In genomic region chr2:46849741-46850474, GRCh38 we compare ENCODE assay signal across 1 cellular context.
TF ChIP-seq lines count a peak whose summit lies in the region.

No MANE protein-coding gene starts in this region.

TF ChIP-seq in HepG2, 621 proteins besides CTCF, POLR2A, EP300 and RAD21 (continued from another document and continues in another):
- TF ChIP-seq IRF9 (CRISPR knock-in tag; IDR thresholded peaks at IDR 0.05; ENCODE audit: borderline replicate concordance): no peak
- 0 out of 2 replicates have a peak, but pooled peaks have one; percentile 18 for TF ChIP-seq ARID5B (CRISPR knock-in tag; IDR thresholded peaks at IDR 0.05)
- 0 out of 2 replicates have a peak, but pooled peaks have one; percentile 22 for TF ChIP-seq AHDC1 (CRISPR knock-in tag; IDR thresholded peaks at IDR 0.05; ENCODE audit: borderline replicate concordance)
- TF ChIP-seq NFAT5 (CRISPR knock-in tag; IDR thresholded peaks at IDR 0.05): no peak
- TF ChIP-seq HNRNPLL (IDR thresholded peaks at IDR 0.05; ENCODE audit: low read depth, low read length, poor library complexity, severe bottlenecking): no peak
- TF ChIP-seq ZNF775 (CRISPR knock-in tag; IDR thresholded peaks at IDR 0.05; ENCODE audit: borderline replicate concordance): no peak
- peak; percentile 82 to 86 for TF ChIP-seq MAFK (conservative IDR thresholded peaks at IDR 0.05 in 1 of 2, IDR thresholded peaks at IDR 0.05 in 1 of 2; ENCODE audit: low read length in 2 of 2)
- no peak for TF ChIP-seq SOX5 (CRISPR knock-in tag; IDR thresholded peaks at IDR 0.05; ENCODE audit: borderline replicate concordance)
- no peak for TF ChIP-seq ZNF83 (CRISPR knock-in tag; IDR thresholded peaks at IDR 0.05; ENCODE audit: borderline replicate concordance)
- TF ChIP-seq LBX2 (CRISPR knock-in tag; IDR thresholded peaks at IDR 0.05; ENCODE audit: borderline replicate concordance): no peak
- TF ChIP-seq SUZ12 (IDR thresholded peaks at IDR 0.05; ENCODE audit: low read depth, low read length): no peak
- no peak for TF ChIP-seq PRDM4 (CRISPR knock-in tag; IDR thresholded peaks at IDR 0.05; ENCODE audit: borderline replicate concordance)
- TF ChIP-seq ZNF687 (CRISPR knock-in tag; IDR thresholded peaks at IDR 0.05): peak; percentile 55
- no peak for TF ChIP-seq ZMAT3 (CRISPR knock-in tag; conservative IDR thresholded peaks at IDR 0.05)
- TF ChIP-seq HDAC2 (CRISPR knock-in tag; IDR thresholded peaks at IDR 0.05): 0 out of 2 replicates have a peak, but pooled peaks have one; percentile 32
- TF ChIP-seq ZNF558 (CRISPR knock-in tag; IDR thresholded peaks at IDR 0.05; ENCODE audit: borderline replicate concordance): no peak
- no peak for TF ChIP-seq ATF5 (CRISPR knock-in tag; IDR thresholded peaks at IDR 0.05; ENCODE audit: low read depth)
- TF ChIP-seq KAT8 (CRISPR knock-in tag; IDR thresholded peaks at IDR 0.05): no peak
- no peak for TF ChIP-seq ZNF136 (CRISPR knock-in tag; IDR thresholded peaks at IDR 0.05; ENCODE audit: low read depth)
- no peak for TF ChIP-seq SMAD1 (CRISPR knock-in tag; IDR thresholded peaks at IDR 0.05; ENCODE audit: borderline replicate concordance, low read depth)
- no peak for TF ChIP-seq ZNF740 (CRISPR knock-in tag; IDR thresholded peaks at IDR 0.05)
- TF ChIP-seq ZNF841 (CRISPR knock-in tag; IDR thresholded peaks at IDR 0.05; ENCODE audit: borderline replicate concordance): no peak
- no peak for TF ChIP-seq NFKB2 (CRISPR knock-in tag; IDR thresholded peaks at IDR 0.05; ENCODE audit: borderline replicate concordance)
- no peak for TF ChIP-seq TERF1 (CRISPR knock-in tag; IDR thresholded peaks at IDR 0.05)
